In genomic region chr10:27240212-27240890, GRCh38 we compare ENCODE assay signal across 8 cellular contexts. TPM values are rescaled to one million over a fixed set of nuclear protein-coding genes. Genes with fewer than 3 reads are reported as not detected.
DNase-seq lines count a peak whose midpoint lies in the region; ATAC-seq and TF ChIP-seq lines count a peak whose summit lies in the region.

ACBD5 (minus strand) TSS chr10:27240797; CDS start chr10:27240688, 109 bp downstream.

- peaks cover 26% of the 10 kb centered on the region for H3K4me1 Mint-ChIP-seq in T-helper 17 cell

- H3K4me1 ChIP-seq in vagina: peaks cover 50% of the 10 kb centered on the region

- TF ChIP-seq CTCF in GM12875 (IDR thresholded peaks at IDR 0.05; ENCODE audit: borderline replicate concordance, insufficient read depth, low read depth, low read length) (no peak), vagina (IDR thresholded peaks at IDR 0.05) (no peak)

- TF ChIP-seq POLR2A in vagina (IDR thresholded peaks at IDR 0.05): peak in 1 of 2 donors; percentile 32

- peak within 1 kb of the TSS; percentile 99 for H3K27ac Mint-ChIP-seq in T-helper 17 cell

- intact Hi-C loops in left cardiac atrium (cut with DNase I): no loop called here
- intact Hi-C loops in posterior vena cava (cut with DNase I): no loop called here
- intact Hi-C loops in vagina (cut with DNase I): loop anchor here (5.0 kb wide), 1 partner anchor 83 kb away; the partner anchor contains the start of gene MASTL

- DNase-seq in NCI-H1105 (lab: John Stamatoyannopoulos, UW) (peak; percentile 53), T-helper 17 cell (peak; percentile 38 to 67 (median 66)), amniotic stem cell (lab: John Stamatoyannopoulos, UW) (peak; percentile 27), left cardiac atrium (peak; percentile 90), posterior vena cava (ENCODE audit: low spot score) (peak; percentile 98), vagina (ENCODE audit: extremely low spot score in 2 of 2) (peak in 1 of 2 donors; percentile 94)

- no peaks in the 10 kb centered on the region for H3K36me3 Mint-ChIP-seq in T-helper 17 cell (ENCODE audit: low read depth)

- H3K27ac ChIP-seq in vagina: peak within 1 kb of the TSS; percentile 98

- H3K27me3 ChIP-seq in vagina: no peaks in the 10 kb centered on the region

- peak; percentile 44 for ATAC-seq in HG02610 (IDR thresholded peaks at IDR 0.05; ENCODE audit: unreplicated experiment)
- ATAC-seq in T-helper 17 cell: peak; percentile 47
- ATAC-seq in left cardiac atrium: peak; percentile 75 to 79

- H3K4me3 ChIP-seq in GM12875 (ENCODE audit: low read depth, low read length) (peak within 1 kb of the TSS; percentile 54), vagina (peak within 1 kb of the TSS; percentile 81 to 85)

- H3K9me3 ChIP-seq in T-helper 17 cell (ENCODE audit: control insufficient read depth, low read length, poor library complexity, severe bottlenecking) (no peaks in the 10 kb centered on the region), vagina (no peaks in the 10 kb centered on the region)

- no peaks in the 10 kb centered on the region for H3K36me3 ChIP-seq in vagina

- peak within 1 kb of the TSS; percentile 97 for H3K4me3 Mint-ChIP-seq in T-helper 17 cell

- no peaks in the 10 kb centered on the region for H3K27me3 Mint-ChIP-seq in T-helper 17 cell

RNA-seq across cellular contexts. Expression of gene ACBD5, which starts in this region (rescaled TPM):
- total RNA-seq in T-helper 17 cell (10 to 100 TPM; 16.4 to 22.0 TPM), left cardiac atrium (10 to 100 TPM; 34.9 to 36.1 TPM), posterior vena cava (10 to 100 TPM; 13.6 to 18.1 TPM), vagina (12.3 TPM)
